25 cellular contexts compared by ENCODE assay signal in the genomic region with DNA sequence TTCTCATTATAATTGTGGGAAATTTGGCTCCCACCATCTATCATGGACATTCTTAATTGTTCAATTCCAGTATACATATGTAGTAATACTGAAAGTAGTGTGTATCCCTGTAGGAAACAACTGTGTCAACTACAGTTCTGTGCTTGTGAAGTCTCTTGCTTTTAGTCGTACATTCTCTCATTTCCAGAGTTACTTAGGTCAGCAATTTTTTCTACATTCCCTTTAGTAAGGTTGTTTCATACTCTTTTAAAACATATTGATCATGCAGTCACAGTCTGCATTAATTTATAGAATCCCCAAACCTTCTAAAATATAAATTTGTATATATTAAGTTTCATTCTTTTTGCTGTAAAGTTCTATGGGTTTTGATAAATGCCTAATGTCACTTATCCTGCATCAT.
DNase-seq lines count a peak whose midpoint lies in the region; ATAC-seq, FAIRE-seq and TF ChIP-seq lines count a peak whose summit lies in the region.
"Had no signal": no experiment of that assay in that cellular context is flagged by ENCODE, and none has a peak within 500 bp of the region (broad histone marks: within the 10 kb centered on the region; RNA-seq: fewer than 3 reads in every experiment).

No MANE protein-coding gene starts in this region.

- H3K9me3 ChIP-seq in HepG2 (ENCODE audit: low read length), result no peaks in the 10 kb centered on the region
- H3K9me3 ChIP-seq in right lobe of liver, result no peaks in the 10 kb centered on the region
- H3K9me3 ChIP-seq in Karpas-422 (ENCODE audit: low read length), result peaks cover 3% of the 10 kb centered on the region; the same call in 1 of the 2 replicates
- H3K9me3 ChIP-seq in OCI-LY1 (ENCODE audit: low read length), result no peaks in the 10 kb centered on the region
- H3K9me3 ChIP-seq: BE2C, BLaER1 had no signal

- no peak for TF ChIP-seq CTCF in HepG2 (CRISPR knock-in tag; IDR thresholded peaks at IDR 0.05)
- TF ChIP-seq CTCF in right lobe of liver (IDR thresholded peaks at IDR 0.05), result no peak
- no peak for TF ChIP-seq CTCF in OCI-LY1 (IDR thresholded peaks at IDR 0.05; ENCODE audit: low read length)

- no peaks in the 10 kb centered on the region for H3F3A ChIP-seq in OCI-LY1 (ENCODE audit: insufficient read depth, low read length)

- H2AFZ ChIP-seq in HepG2 (ENCODE audit: low read length), result no peak overlapping the region
- H2AFZ ChIP-seq in Karpas-422 (ENCODE audit: low read length), result 0 out of 2 replicates have a peak overlapping the region, but pooled peaks have one; percentile 14
- H2AFZ ChIP-seq in OCI-LY1 (ENCODE audit: low read length), result 0 out of 2 replicates have a peak overlapping the region, but pooled peaks have one; percentile 37

- no peak for TF ChIP-seq RAD21 in HepG2 (CRISPR knock-in tag; IDR thresholded peaks at IDR 0.05)

- BruUV-seq in HepG2 (replicated peaks; lab: Mats Ljungman, UMichigan), result no TSS peak

- CTCF ChIA-PET in HepG2 (lab: Yijun Ruan, JAX; ENCODE audit: low intra/inter-chr PET ratio, low total read pairs), result no interaction called here

- intact Hi-C loops in HepG2 (cut with micrococcal nuclease; ENCODE audit: unreplicated experiment), result no loop called here
- intact Hi-C loops in right lobe of liver (cut with DNase I), result no loop called here

- POLR2A ChIA-PET in HepG2 (lab: Yijun Ruan, JAX), result no interaction called here

- no peak for FAIRE-seq in HepG2 (lab: Jason Lieb, UNC)
- FAIRE-seq: GM12878, GM12892, GM19239 had no signal

- H3K79me2 ChIP-seq in HepG2 (ENCODE audit: insufficient read depth, low read length) (no peaks in the 10 kb centered on the region), Karpas-422 (ENCODE audit: low read length) (no peaks in the 10 kb centered on the region), OCI-LY1 (ENCODE audit: insufficient read depth, low read length) (no peaks in the 10 kb centered on the region)

- no peak for TF ChIP-seq EP300 in HepG2 (IDR thresholded peaks at IDR 0.05; ENCODE audit: low read depth in 2 of 2, low read length in 2 of 2)
- no peak for TF ChIP-seq EP300 in HepG2 (CRISPR knock-in tag; IDR thresholded peaks at IDR 0.05; ENCODE audit: borderline replicate concordance)

- no peaks in the 10 kb centered on the region for H4K20me1 ChIP-seq in HepG2 (ENCODE audit: insufficient read depth, low read length)
- H4K20me1 ChIP-seq in Karpas-422 (ENCODE audit: insufficient read depth, low read depth, low read length), result no peaks in the 10 kb centered on the region
- no peaks in the 10 kb centered on the region for H4K20me1 ChIP-seq in OCI-LY1 (ENCODE audit: insufficient read depth, low read length)
- H4K20me1 ChIP-seq: BLaER1 had no signal

- no peak for TF ChIP-seq POLR2A in HepG2 (IDR thresholded peaks at IDR 0.05; ENCODE audit: insufficient read depth in 1 of 2, low read depth in 2 of 2, low read length in 2 of 2)
- no peak for TF ChIP-seq POLR2A in right lobe of liver (IDR thresholded peaks at IDR 0.05)

- H3K27ac ChIP-seq in HepG2 (ENCODE audit: extremely low read length, insufficient read depth, low read length), result no peak overlapping the region
- H3K27ac ChIP-seq in right lobe of liver, result no peak overlapping the region
- H3K27ac ChIP-seq in Karpas-422 (ENCODE audit: low read length), result no peak overlapping the region
- no peak overlapping the region for H3K27ac ChIP-seq in OCI-LY1 (ENCODE audit: low read depth, low read length, poor library complexity, severe bottlenecking)
- H3K27ac ChIP-seq: 22Rv1, BLaER1 had no signal

- WGBS in HepG2 (ENCODE audit: low lambda C conversion rate), result 0% methylated on average over 1 of the region's 1 CpG
- 60% methylated on average over 1 of the region's 1 CpG for WGBS in right lobe of liver (ENCODE audit: insufficient coverage, low coverage, low lambda C conversion rate, missing lambda C conversion rate)

- H3K4me3 ChIP-seq in HepG2 (replicated peaks in 1 of 3; ENCODE audit: insufficient read depth in 1 of 3, low read depth in 2 of 3, low read length in 3 of 3), result no peak overlapping the region
- no peak overlapping the region for H3K4me3 ChIP-seq in right lobe of liver
- no peak overlapping the region for H3K4me3 ChIP-seq in Karpas-422 (ENCODE audit: low read length)
- no peak overlapping the region for H3K4me3 ChIP-seq in OCI-LY1 (ENCODE audit: low read depth, low read length, poor library complexity, severe bottlenecking)
- H3K4me3 ChIP-seq: BLaER1, GM12878 had no signal

- H3K9ac ChIP-seq in HepG2 (ENCODE audit: insufficient read depth, low read depth, low read length) (no peak overlapping the region), Karpas-422 (ENCODE audit: low read length) (no peak overlapping the region), OCI-LY1 (ENCODE audit: low read length) (no peak overlapping the region)
- H3K9ac ChIP-seq: BLaER1 had no signal

- H3K4me2 ChIP-seq in HepG2 (ENCODE audit: low read depth, low read length), result no peak overlapping the region
- no peak overlapping the region for H3K4me2 ChIP-seq in Karpas-422 (ENCODE audit: low read depth, low read length, poor library complexity, severe bottlenecking)
- no peak overlapping the region for H3K4me2 ChIP-seq in OCI-LY1 (ENCODE audit: low read length)
- H3K4me2 ChIP-seq: BLaER1 had no signal

- no peaks in the 10 kb centered on the region for H3K36me3 ChIP-seq in HepG2 (replicated peaks in 1 of 2; ENCODE audit: control insufficient read depth in 1 of 2, insufficient read depth in 2 of 2, low read length in 2 of 2)
- no peaks in the 10 kb centered on the region for H3K36me3 ChIP-seq in right lobe of liver
- no peaks in the 10 kb centered on the region; the same call in 1 of the 2 replicates for H3K36me3 ChIP-seq in Karpas-422 (ENCODE audit: insufficient read depth, low read length)
- no peaks in the 10 kb centered on the region for H3K36me3 ChIP-seq in OCI-LY1 (ENCODE audit: insufficient read depth, low read length)
- H3K36me3 ChIP-seq: BE2C, BLaER1 had no signal

- no peaks in the 10 kb centered on the region for H3K9me2 ChIP-seq in Karpas-422 (replicated peaks; ENCODE audit: insufficient read depth, low read length)
- no peaks in the 10 kb centered on the region; the same call in 1 of the 2 replicates for H3K9me2 ChIP-seq in OCI-LY1 (ENCODE audit: low read depth, low read length)

- DNase-seq in HepG2 (ENCODE audit: low spot score) (no peak), right lobe of liver (no peak), Karpas-422 (no peak), germinal center (ENCODE audit: low spot score) (no peak)
- DNase-seq: ACHN; BE2C; C1 segment of cervical spinal cord; CD4-positive, alpha-beta memory T cell; CD4-positive, CD25-positive, alpha-beta regulatory T cell; CD8-positive, alpha-beta memory T cell; COR-L47; DMS 273 treated with DMSO at 0.1 percent for 48 hours; DMS153; DMS53; DMS79; DND-41; EL; GDM1 had no signal

- in situ Hi-C loops in HepG2 (cut with HindIII; ENCODE audit: extremely low pct_ligation_motif_present, low pct_unique_long_range_greater_than_20kb), result no loop called here

- no peak for ATAC-seq in HepG2
- ATAC-seq in right lobe of liver, result no peak
- no peak for ATAC-seq in GM19395 (IDR thresholded peaks at IDR 0.05; ENCODE audit: unreplicated experiment)
- ATAC-seq: GM12878 had no signal

- H3K4me1 ChIP-seq in HepG2 (ENCODE audit: insufficient read depth, low read length), result no peaks in the 10 kb centered on the region
- no peaks in the 10 kb centered on the region for H3K4me1 ChIP-seq in right lobe of liver
- H3K4me1 ChIP-seq in Karpas-422 (ENCODE audit: low read length), result no peaks in the 10 kb centered on the region
- H3K4me1 ChIP-seq in OCI-LY1 (ENCODE audit: insufficient read depth, low read length, severe bottlenecking), result peaks cover 3% of the 10 kb centered on the region
- H3K4me1 ChIP-seq: BE2C, BLaER1 had no signal

- H3K27me3 ChIP-seq in HepG2 (ENCODE audit: control insufficient read depth in 1 of 2, insufficient read depth in 2 of 2, low read length in 2 of 2) (no peaks in the 10 kb centered on the region), right lobe of liver (no peaks in the 10 kb centered on the region), Karpas-422 (ENCODE audit: low read length) (no peaks in the 10 kb centered on the region), OCI-LY1 (ENCODE audit: insufficient read depth, low read length) (no peaks in the 10 kb centered on the region)
- H3K27me3 ChIP-seq: BE2C, BLaER1 had no signal

TF ChIP-seq in HepG2, 621 proteins besides CTCF, POLR2A, EP300 and RAD21:
- TF ChIP-seq, protein P1, sequence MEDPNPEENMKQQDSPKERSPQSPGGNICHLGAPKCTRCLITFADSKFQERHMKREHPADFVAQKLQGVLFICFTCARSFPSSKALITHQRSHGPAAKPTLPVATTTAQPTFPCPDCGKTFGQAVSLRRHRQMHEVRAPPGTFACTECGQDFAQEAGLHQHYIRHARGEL (CRISPR knock-in tag; IDR thresholded peaks at IDR 0.05), result no peak
- TF ChIP-seq MAFF (IDR thresholded peaks at IDR 0.05; ENCODE audit: low read depth, low read length) (peak; percentile 64), MAFK (conservative IDR thresholded peaks at IDR 0.05 in 1 of 2, IDR thresholded peaks at IDR 0.05 in 1 of 2; ENCODE audit: low read length in 2 of 2) (peak; percentile 47 to 86)
